2 cellular contexts compared by ENCODE assay signal in the genomic region with DNA sequence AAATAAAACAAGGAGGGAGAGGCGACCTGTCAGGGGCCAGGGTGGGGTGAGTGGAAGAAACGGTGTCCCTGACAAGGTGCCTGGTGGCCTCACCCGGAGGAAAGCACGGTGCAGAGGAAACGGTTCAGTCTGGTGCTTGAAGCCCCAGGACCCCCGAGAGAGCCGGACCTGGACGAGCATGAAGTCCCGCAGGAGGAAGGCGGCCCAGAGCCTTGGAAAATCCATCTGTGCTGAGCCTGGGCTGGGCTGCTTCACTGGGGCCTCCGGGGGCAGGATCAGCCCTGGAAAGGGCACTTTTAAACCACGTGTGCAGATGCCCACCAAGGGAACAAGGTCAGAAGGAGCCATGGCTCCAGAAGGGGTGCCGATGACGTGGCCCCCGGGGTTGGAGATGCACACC.
TF ChIP-seq lines count a peak whose summit lies in the region.

No MANE protein-coding gene starts in this region.

TF ChIP-seq in K562, 482 proteins besides CTCF, POLR2A, EP300 and RAD21 (continued from another document):
- TF ChIP-seq, protein P1, sequence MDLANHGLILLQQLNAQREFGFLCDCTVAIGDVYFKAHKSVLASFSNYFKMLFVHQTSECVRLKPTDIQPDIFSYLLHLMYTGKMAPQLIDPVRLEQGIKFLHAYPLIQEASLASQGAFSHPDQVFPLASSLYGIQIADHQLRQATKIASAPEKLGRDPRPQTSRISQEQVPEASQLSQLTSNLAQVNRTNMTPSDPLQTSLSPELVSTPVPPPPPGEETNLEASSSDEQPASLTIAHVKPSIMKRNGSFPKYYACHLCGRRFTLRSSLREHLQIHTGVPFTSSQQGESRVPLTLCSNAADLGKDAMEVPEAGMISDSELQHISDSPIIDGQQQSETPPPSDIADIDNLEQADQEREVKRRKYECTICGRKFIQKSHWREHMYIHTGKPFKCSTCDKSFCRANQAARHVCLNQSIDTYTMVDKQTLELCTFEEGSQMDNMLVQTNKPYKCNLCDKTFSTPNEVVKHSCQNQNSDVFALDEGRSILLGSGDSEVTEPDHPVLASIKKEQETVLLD (IDR thresholded peaks at IDR 0.05), result no peak
- TF ChIP-seq EP400 (IDR thresholded peaks at IDR 0.05) (no peak), FOXA1 (IDR thresholded peaks at IDR 0.05; ENCODE audit: borderline replicate concordance) (no peak), GMEB1 (CRISPR knock-in tag; IDR thresholded peaks at IDR 0.05) (no peak), TBL1XR1 (IDR thresholded peaks at IDR 0.05; ENCODE audit: low read length in 2 of 2) (no peak), E2F1 (CRISPR knock-in tag; IDR thresholded peaks at IDR 0.05) (no peak), ZNF184 (CRISPR knock-in tag; IDR thresholded peaks at IDR 0.05) (no peak), PRDM10 (IDR thresholded peaks at IDR 0.05; ENCODE audit: partially characterized antibody) (no peak), RBM22 (IDR thresholded peaks at IDR 0.05; ENCODE audit: low read depth, low read length, poor library complexity, severe bottlenecking) (no peak)

TF ChIP-seq in HepG2, 621 proteins besides CTCF, POLR2A, EP300 and RAD21 (continued from another document):
- TF ChIP-seq, protein P2, sequence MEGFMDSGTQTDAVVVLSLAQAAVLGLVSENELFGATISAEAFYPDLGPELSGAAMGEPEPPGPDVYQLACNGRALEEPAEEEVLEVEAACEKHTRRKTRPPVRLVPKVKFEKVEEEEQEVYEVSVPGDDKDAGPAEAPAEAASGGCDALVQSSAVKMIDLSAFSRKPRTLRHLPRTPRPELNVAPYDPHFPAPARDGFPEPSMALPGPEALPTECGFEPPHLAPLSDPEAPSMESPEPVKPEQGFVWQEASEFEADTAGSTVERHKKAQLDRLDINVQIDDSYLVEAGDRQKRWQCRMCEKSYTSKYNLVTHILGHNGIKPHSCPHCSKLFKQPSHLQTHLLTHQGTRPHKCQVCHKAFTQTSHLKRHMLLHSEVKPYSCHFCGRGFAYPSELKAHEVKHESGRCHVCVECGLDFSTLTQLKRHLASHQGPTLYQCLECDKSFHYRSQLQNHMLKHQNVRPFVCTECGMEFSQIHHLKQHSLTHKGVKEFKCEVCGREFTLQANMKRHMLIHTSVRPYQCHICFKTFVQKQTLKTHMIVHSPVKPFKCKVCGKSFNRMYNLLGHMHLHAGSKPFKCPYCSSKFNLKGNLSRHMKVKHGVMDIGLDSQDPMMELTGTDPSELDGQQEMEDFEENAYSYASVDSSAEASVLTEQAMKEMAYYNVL (CRISPR knock-in tag; IDR thresholded peaks at IDR 0.05; ENCODE audit: borderline replicate concordance), result no peak
- TF ChIP-seq ZBTB7A (CRISPR knock-in tag; IDR thresholded peaks at IDR 0.05), result no peak
